Comparison of ENCODE assay signal across 2 cellular contexts in genomic region chr15:90825115-90825899, GRCh38. TPM values are rescaled to one million over a fixed set of nuclear protein-coding genes. Genes with fewer than 3 reads are reported as not detected.
"Had no signal": no experiment of that assay in that cellular context is flagged by ENCODE, and none has a peak within 500 bp of the region (broad histone marks: within the 10 kb centered on the region; RNA-seq: fewer than 3 reads in every experiment).

No MANE protein-coding gene starts in this region.

RNA-seq across cellular contexts. Expression of gene FES, which starts 59.0 kb away (rescaled TPM):
- polyA plus RNA-seq: mammary epithelial cell, neural cell had no signal
